Comparison of ENCODE assay signal across 10 cellular contexts in the genomic region with DNA sequence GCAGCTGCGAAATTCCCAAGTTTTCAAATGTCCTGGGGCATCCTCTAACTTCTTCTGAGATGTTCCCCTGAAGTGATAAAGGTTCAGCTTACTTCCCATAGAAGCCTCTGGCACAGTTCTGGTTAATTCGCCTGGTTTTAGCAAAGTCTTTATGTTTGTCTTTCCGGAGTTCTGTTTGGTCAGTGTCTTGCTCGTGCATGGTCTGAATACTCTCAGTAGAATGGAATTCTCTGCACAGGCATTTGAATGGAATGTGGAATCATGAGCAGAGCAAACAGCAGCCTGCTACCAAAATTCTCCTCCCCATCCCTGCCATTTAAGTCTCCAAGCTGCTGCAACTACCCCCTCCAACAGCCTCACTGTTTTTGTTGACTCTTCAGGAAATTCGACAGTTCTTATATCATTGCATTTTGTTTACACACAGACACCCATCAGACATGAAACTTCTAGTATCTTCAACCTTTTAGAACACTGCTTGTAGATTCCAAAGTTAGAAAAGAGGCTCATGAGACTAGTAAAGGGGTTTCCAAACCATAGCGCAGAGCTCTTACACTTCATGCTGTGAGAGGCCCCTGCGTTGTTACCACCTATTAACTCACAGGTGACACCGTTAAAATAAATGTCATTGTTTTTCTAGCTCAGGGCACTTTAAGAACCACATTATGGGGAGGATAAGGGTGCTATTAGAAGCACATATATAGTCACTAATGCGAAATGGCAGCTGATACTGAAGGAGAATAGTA.
DNase-seq lines count a peak whose midpoint lies in the region; ATAC-seq and TF ChIP-seq lines count a peak whose summit lies in the region.
"Had no signal": no experiment of that assay in that cellular context is flagged by ENCODE, and none has a peak within 500 bp of the region (broad histone marks: within the 10 kb centered on the region; RNA-seq: fewer than 3 reads in every experiment).

No MANE protein-coding gene starts in this region.

- H3K36me3 Mint-ChIP-seq in Caco-2 (ENCODE audit: insufficient read depth, unreplicated experiment) (peaks cover 2% of the 10 kb centered on the region), neural progenitor cell (no peaks in the 10 kb centered on the region), glutamatergic neuron (ENCODE audit: unreplicated experiment) (peaks cover 3% of the 10 kb centered on the region)

- DNase-seq in Caco-2 (peak; percentile 79 to 84), PC-9 (peak; percentile 30 to 87), fibroblast of peridontal ligament (ENCODE audit: extremely low read depth) (peak; percentile 93), neural progenitor cell (ENCODE audit: low spot score) (peak; percentile 48), glutamatergic neuron (no peak)
- DNase-seq in stimulated activated naive CD8-positive, alpha-beta T cell treated with anti-CD3 and anti-CD28 coated beads, Interleukin-15, Interleukin-2, amounts not matched to agents 100 U/mL and 50 U/mL, for 24 hours, result no peak
- no peak for DNase-seq in activated CD4-positive, alpha-beta T cell treated with anti-CD3 and anti-CD28 coated beads for 1 hour
- no peak for DNase-seq in activated CD8-positive, alpha-beta memory T cell treated with anti-CD3 and anti-CD28 coated beads, Interleukin-2, amount 50 U/mL, for 4 hours
- DNase-seq: posterior cingulate gyrus, T-helper 2 cell had no signal

- H3K27ac Mint-ChIP-seq in Caco-2 (ENCODE audit: unreplicated experiment), result no peak overlapping the region
- H3K27ac Mint-ChIP-seq in neural progenitor cell, result no peak overlapping the region
- H3K27ac Mint-ChIP-seq in glutamatergic neuron (ENCODE audit: unreplicated experiment), result no peak overlapping the region

- peak overlapping the region; percentile 58 for H3K4me2 ChIP-seq in PC-9
- peak overlapping the region; percentile 6 for H3K4me2 ChIP-seq in neural progenitor cell

- TF ChIP-seq CTCF in Caco-2 (IDR thresholded peaks at IDR 0.05; ENCODE audit: insufficient read depth in 1 of 2, low read depth in 1 of 2, low read length in 1 of 2, severe bottlenecking in 1 of 2, unreplicated experiment in 1 of 2) (no peak), PC-9 (conservative IDR thresholded peaks at IDR 0.05) (no peak), neural progenitor cell (IDR thresholded peaks at IDR 0.05) (no peak), glutamatergic neuron (IDR thresholded peaks at IDR 0.05; ENCODE audit: partially characterized antibody, unreplicated experiment) (no peak)

- CTCF ChIA-PET in Caco-2 (lab: Charles Lee) (interaction anchor here (1.1 to 2.6 kb wide), 3 partner anchors 47 to 321 kb away, joined by 4 to 16 read pairs (median 4); no protein-coding TSS in a partner anchor), PC-9 (lab: Charles Lee) (interaction anchor here (1.2 kb wide), 1 partner anchor 10 kb away, joined by 3 read pairs; no protein-coding TSS in a partner anchor)

- no peaks in the 10 kb centered on the region for H3K9me3 Mint-ChIP-seq in Caco-2 (ENCODE audit: unreplicated experiment)
- H3K9me3 Mint-ChIP-seq in neural progenitor cell, result peaks cover 2% of the 10 kb centered on the region
- peaks cover 2% of the 10 kb centered on the region for H3K9me3 Mint-ChIP-seq in glutamatergic neuron (ENCODE audit: unreplicated experiment)

- H3K4me1 Mint-ChIP-seq in Caco-2 (ENCODE audit: low read depth, unreplicated experiment), result peaks cover 22% of the 10 kb centered on the region
- peaks cover 6% of the 10 kb centered on the region for H3K4me1 Mint-ChIP-seq in neural progenitor cell
- H3K4me1 Mint-ChIP-seq in glutamatergic neuron (ENCODE audit: low read depth, unreplicated experiment), result no peaks in the 10 kb centered on the region

- H3K9me3 ChIP-seq in Caco-2 (no peaks in the 10 kb centered on the region), PC-9 (ENCODE audit: insufficient read depth, low read depth) (no peaks in the 10 kb centered on the region), neural progenitor cell (ENCODE audit: low read depth) (no peaks in the 10 kb centered on the region)

- TSS peak; percentile 80 for BruUV-seq in Caco-2 (replicated peaks; lab: Mats Ljungman, UMichigan)
- no TSS peak for BruUV-seq in PC-9 (replicated peaks; lab: Mats Ljungman, UMichigan)

- H3K36me3 ChIP-seq in Caco-2 (ENCODE audit: control insufficient read depth, insufficient read depth, low read length) (no peaks in the 10 kb centered on the region), PC-9 (ENCODE audit: low read depth) (no peaks in the 10 kb centered on the region), neural progenitor cell (no peaks in the 10 kb centered on the region)

- H3K4me3 Mint-ChIP-seq in Caco-2 (ENCODE audit: unreplicated experiment), result peak overlapping the region; percentile 47
- no peak overlapping the region for H3K4me3 Mint-ChIP-seq in neural progenitor cell
- H3K4me3 Mint-ChIP-seq in glutamatergic neuron (ENCODE audit: unreplicated experiment), result no peak overlapping the region

- H3K79me2 ChIP-seq in PC-9 (ENCODE audit: low read depth) (no peaks in the 10 kb centered on the region), neural progenitor cell (ENCODE audit: low read depth) (no peaks in the 10 kb centered on the region)

- H4K20me1 ChIP-seq in PC-9 (ENCODE audit: insufficient read depth) (no peaks in the 10 kb centered on the region), neural progenitor cell (ENCODE audit: low read depth) (no peaks in the 10 kb centered on the region)

- POLR2A ChIA-PET in Caco-2 (lab: Charles Lee) (no interaction called here), PC-9 (lab: Charles Lee; ENCODE audit: unreplicated experiment) (no interaction called here)

- H3K27me3 Mint-ChIP-seq in Caco-2 (ENCODE audit: insufficient read depth, unreplicated experiment), result no peaks in the 10 kb centered on the region
- peaks cover under 1% of the 10 kb centered on the region for H3K27me3 Mint-ChIP-seq in neural progenitor cell (ENCODE audit: insufficient read depth, low read depth)
- H3K27me3 Mint-ChIP-seq in glutamatergic neuron (ENCODE audit: unreplicated experiment), result no peaks in the 10 kb centered on the region

- H2AFZ ChIP-seq in PC-9 (no peak overlapping the region), neural progenitor cell (replicated peaks) (peak overlapping the region; percentile 30)

- H3K27me3 ChIP-seq in Caco-2 (replicated peaks; ENCODE audit: control insufficient read depth, insufficient read depth, low read length), result no peaks in the 10 kb centered on the region
- H3K27me3 ChIP-seq in PC-9 (ENCODE audit: insufficient read depth, low read depth), result no peaks in the 10 kb centered on the region
- no peaks in the 10 kb centered on the region for H3K27me3 ChIP-seq in neural progenitor cell

- H3F3A ChIP-seq in PC-9 (ENCODE audit: insufficient read depth, low read depth), result peaks cover 16% of the 10 kb centered on the region
- no peaks in the 10 kb centered on the region for H3F3A ChIP-seq in neural progenitor cell (ENCODE audit: low read depth)

- no peak for ATAC-seq in stimulated activated naive CD8-positive, alpha-beta T cell treated with anti-CD3 and anti-CD28 coated beads, Interleukin-15, Interleukin-2, amounts not matched to agents 100 U/mL and 50 U/mL, for 24 hours

- H3K27ac ChIP-seq in PC-9 (peak overlapping the region; percentile 31; the same call in 1 of the 2 replicates), neural progenitor cell (no peak overlapping the region)

- intact Hi-C loops in Caco-2 (cut with micrococcal nuclease; ENCODE audit: unreplicated experiment) (loop anchor here (1.0 to 2.0 kb wide), 3 partner anchors 40 to 116 kb away; no protein-coding TSS in a partner anchor), PC-9 (cut with micrococcal nuclease; ENCODE audit: unreplicated experiment) (loop anchor here (2.0 kb wide), 1 partner anchor 117 kb away; no protein-coding TSS in a partner anchor)

- H3K9ac ChIP-seq in neural progenitor cell, result no peak overlapping the region

- H3K4me1 ChIP-seq in Caco-2 (peaks cover 45% of the 10 kb centered on the region), PC-9 (replicated peaks; ENCODE audit: insufficient read depth) (peaks cover 26% of the 10 kb centered on the region), neural progenitor cell (peaks cover 24% of the 10 kb centered on the region)

- no peaks in the 10 kb centered on the region for H3K9me2 ChIP-seq in PC-9 (ENCODE audit: insufficient read depth)

- H3K4me3 ChIP-seq in Caco-2 (ENCODE audit: low read depth, low read length) (no peak overlapping the region), PC-9 (no peak overlapping the region), neural progenitor cell (no peak overlapping the region)

Comparison
In these comparisons a context has a peak if more than half of its experiments do, and no peak if none do; other contexts are left out.
1. DNase-seq: peak in Caco-2 (2 of 2), PC-9 (2 of 2), fibroblast of peridontal ligament (single experiment) and neural progenitor cell (single experiment); none in stimulated activated naive CD8-positive, alpha-beta T cell treated with anti-CD3 and anti-CD28 coated beads, Interleukin-15, Interleukin-2, amounts not matched to agents 100 U/mL and 50 U/mL, for 24 hours (single experiment), activated CD4-positive, alpha-beta T cell treated with anti-CD3 and anti-CD28 coated beads for 1 hour (single experiment), glutamatergic neuron (single experiment) and activated CD8-positive, alpha-beta memory T cell treated with anti-CD3 and anti-CD28 coated beads, Interleukin-2, amount 50 U/mL, for 4 hours (single experiment).